ENCODE assay signal across 8 cellular contexts in genomic region chr12:7638764-7639570, GRCh38.
A peak's percentile ranks its signal among the peaks of the same experiment; 100 is the strongest.
DNase-seq lines count a peak whose midpoint lies in the region; FAIRE-seq lines count a peak whose summit lies in the region.

No MANE protein-coding gene starts in this region.

- no peaks in the 10 kb centered on the region for H3K36me3 ChIP-seq in NT2/D1 (ENCODE audit: insufficient read depth, insufficient read length, low read length)
- no peaks in the 10 kb centered on the region for H3K36me3 ChIP-seq in mucosa of stomach (ENCODE audit: control insufficient read depth, insufficient read depth, low read length)

- peak overlapping the region; percentile 66 for H3K9ac ChIP-seq in NT2/D1 (ENCODE audit: insufficient read length, low read depth)
- peak overlapping the region; percentile 34 for H3K9ac ChIP-seq in mucosa of stomach (ENCODE audit: low read length)

- peak overlapping the region; percentile 35 for H3K4me3 ChIP-seq in NT2/D1 (ENCODE audit: insufficient read length, low read depth)
- no peak overlapping the region for H3K4me3 ChIP-seq in mucosa of stomach (ENCODE audit: low read length)

- H3K27ac ChIP-seq in epithelial cell of prostate, result no peak overlapping the region

- DNase-seq in AML-193 (lab: John Stamatoyannopoulos, UW) (peak; percentile 88), GM19239 (ENCODE audit: insufficient read length, low spot score) (peak; percentile 79), HUDEP-2 (lab: John Stamatoyannopoulos, UW; ENCODE audit: unreplicated experiment in 76 of 76) (peak in 64 of 76 experiments; percentile 13 to 77 (median 50)), NT2/D1 (ENCODE audit: low read depth, low spot score) (peak; percentile 99), epithelial cell of prostate (ENCODE audit: low read depth, low spot score) (peak; percentile 5)
- DNase-seq in activated CD8-positive, alpha-beta memory T cell treated with anti-CD3 and anti-CD28 coated beads, Interleukin-2, amount 50 U/mL, for 4 hours, result peak; percentile 68
- peak; percentile 76 for DNase-seq in stimulated activated CD8-positive, alpha-beta memory T cell treated with anti-CD3 and anti-CD28 coated beads, Interleukin-4, amount 100 ng/mL, for 48 hours

- H3K4me1 ChIP-seq in NT2/D1 (ENCODE audit: insufficient read depth, insufficient read length) (peaks cover 7% of the 10 kb centered on the region), mucosa of stomach (ENCODE audit: control insufficient read depth, insufficient read depth, low read length) (peaks cover 14% of the 10 kb centered on the region)

- peak; percentile 91 for FAIRE-seq in GM19239 (lab: Jason Lieb, UNC)

- H3K9me3 ChIP-seq in NT2/D1 (ENCODE audit: insufficient read depth, low read length) (no peaks in the 10 kb centered on the region), mucosa of stomach (ENCODE audit: control insufficient read depth, low read length) (no peaks in the 10 kb centered on the region)

- no peaks in the 10 kb centered on the region for H3K27me3 ChIP-seq in NT2/D1 (ENCODE audit: insufficient read depth, insufficient read length)
- H3K27me3 ChIP-seq in mucosa of stomach (ENCODE audit: control insufficient read depth, insufficient read depth, low read length), result no peaks in the 10 kb centered on the region

Comparison
In these comparisons a context has a peak if more than half of its experiments do, and no peak if none do; other contexts are left out.
1. DNase-seq: peak in every context shown above with its lines; median percentile 99 in NT2/D1; 88 in AML-193; 79 in GM19239; 76 in stimulated activated CD8-positive, alpha-beta memory T cell treated with anti-CD3 and anti-CD28 coated beads, Interleukin-4, amount 100 ng/mL, for 48 hours; 68 in activated CD8-positive, alpha-beta memory T cell treated with anti-CD3 and anti-CD28 coated beads, Interleukin-2, amount 50 U/mL, for 4 hours; 50 in HUDEP-2; 5 in epithelial cell of prostate.